Comparison of ENCODE assay signal across 14 cellular contexts in genomic region chr2:188042412-188042811, GRCh38.
DNase-seq lines count a peak whose midpoint lies in the region; ATAC-seq and TF ChIP-seq lines count a peak whose summit lies in the region.
"Had no signal": no experiment of that assay in that cellular context is flagged by ENCODE, and none has a peak within 500 bp of the region (broad histone marks: within the 10 kb centered on the region; RNA-seq: fewer than 3 reads in every experiment).

No MANE protein-coding gene starts in this region.

- CTCF ChIA-PET in HEK293 (lab: Yijun Ruan, JAX), result no interaction called here

- no peak for ATAC-seq in GM21447 (IDR thresholded peaks at IDR 0.05; ENCODE audit: unreplicated experiment)
- ATAC-seq: A549 had no signal

- H3K9me3 ChIP-seq in HEK293 (ENCODE audit: control insufficient read depth, insufficient read depth, low read depth, low read length), result no peaks in the 10 kb centered on the region
- no peaks in the 10 kb centered on the region for H3K9me3 ChIP-seq in ascending aorta
- H3K9me3 ChIP-seq: A549, uterus had no signal

- H3K4me3 ChIP-seq in HEK293 (ENCODE audit: low read depth, low read length) (no peak overlapping the region), astrocyte of the cerebellum (ENCODE audit: low read depth, low read length) (no peak overlapping the region), ascending aorta (no peak overlapping the region)
- H3K4me3 ChIP-seq: A549, uterus had no signal

- in situ Hi-C loops in astrocyte of the cerebellum (cut with HindIII; ENCODE audit: low sequenced_read_pairs), result no loop called here

- intact Hi-C loops in ascending aorta (cut with DNase I) (no loop called here), head of caudate nucleus (cut with DNase I) (no loop called here)

- no peaks in the 10 kb centered on the region for H3K27me3 ChIP-seq in ascending aorta
- H3K27me3 ChIP-seq: uterus had no signal

- peak; percentile 67 for DNase-seq in A172 (ENCODE audit: low spot score)
- peak; percentile 49 for DNase-seq in astrocyte of the cerebellum (ENCODE audit: low read depth)
- peak; percentile 73 for DNase-seq in glomerular visceral epithelial cell (ENCODE audit: extremely low spot score)
- no peak for DNase-seq in ascending aorta (ENCODE audit: low spot score in 2 of 2)
- no peak for DNase-seq in D341Med (ENCODE audit: low spot score)
- DNase-seq in head of caudate nucleus, result no peak
- DNase-seq: activated CD4-positive, alpha-beta T cell treated with anti-CD3 and anti-CD28 coated beads, Interleukin-2, amount 10 ng/mL, durations not matched to agents 24 days and 14 days; DND-41; T-helper 2 cell; uterus had no signal

- H3K27ac ChIP-seq in HEK293 (ENCODE audit: extremely low read depth, low read depth, low read length) (no peak overlapping the region), ascending aorta (peak overlapping the region in 1 of 2 donors; percentile 47)
- H3K27ac ChIP-seq: A549, parathyroid adenoma, uterus had no signal

- TF ChIP-seq CTCF in HEK293 (tag by site-specific recombination; IDR thresholded peaks at IDR 0.05) (no peak), astrocyte of the cerebellum (IDR thresholded peaks at IDR 0.05; ENCODE audit: low read depth, low read length, missing control alignments) (no peak), ascending aorta (IDR thresholded peaks at IDR 0.05) (no peak)

- no peaks in the 10 kb centered on the region for H3K4me1 ChIP-seq in HEK293 (ENCODE audit: control insufficient read depth, insufficient read depth, low read length)
- H3K4me1 ChIP-seq in ascending aorta, result no peaks in the 10 kb centered on the region
- H3K4me1 ChIP-seq: A549, parathyroid adenoma, uterus had no signal

- POLR2A ChIA-PET in HEK293 (lab: Yijun Ruan, JAX), result no interaction called here

- no peaks in the 10 kb centered on the region for H3K36me3 ChIP-seq in HEK293 (ENCODE audit: control insufficient read depth in 2 of 2, insufficient read depth in 1 of 2, low read length in 2 of 2)
- H3K36me3 ChIP-seq in ascending aorta, result no peaks in the 10 kb centered on the region
- H3K36me3 ChIP-seq: uterus had no signal

TF ChIP-seq in HEK293, 187 proteins besides CTCF, POLR2A, EP300 and RAD21:
- TF ChIP-seq ZSCAN5A (tag by site-specific recombination; IDR thresholded peaks at IDR 0.05), result no peak
- 0 out of 2 replicates have a peak, but pooled peaks have one; percentile 13 for TF ChIP-seq ZNF366 (tag by site-specific recombination; conservative IDR thresholded peaks at IDR 0.05)
TF ChIP-seq in HEK293: peak in this region for 1.

Comparison
In these comparisons a context has a peak if more than half of its experiments do, and no peak if none do; other contexts are left out.
1. DNase-seq: peak in A172 (single experiment), astrocyte of the cerebellum (single experiment) and glomerular visceral epithelial cell (single experiment); none in ascending aorta (0 of 2), D341Med (single experiment) and head of caudate nucleus (0 of 42).